Comparison of ENCODE assay signal across 3 cellular contexts in the genomic region with DNA sequence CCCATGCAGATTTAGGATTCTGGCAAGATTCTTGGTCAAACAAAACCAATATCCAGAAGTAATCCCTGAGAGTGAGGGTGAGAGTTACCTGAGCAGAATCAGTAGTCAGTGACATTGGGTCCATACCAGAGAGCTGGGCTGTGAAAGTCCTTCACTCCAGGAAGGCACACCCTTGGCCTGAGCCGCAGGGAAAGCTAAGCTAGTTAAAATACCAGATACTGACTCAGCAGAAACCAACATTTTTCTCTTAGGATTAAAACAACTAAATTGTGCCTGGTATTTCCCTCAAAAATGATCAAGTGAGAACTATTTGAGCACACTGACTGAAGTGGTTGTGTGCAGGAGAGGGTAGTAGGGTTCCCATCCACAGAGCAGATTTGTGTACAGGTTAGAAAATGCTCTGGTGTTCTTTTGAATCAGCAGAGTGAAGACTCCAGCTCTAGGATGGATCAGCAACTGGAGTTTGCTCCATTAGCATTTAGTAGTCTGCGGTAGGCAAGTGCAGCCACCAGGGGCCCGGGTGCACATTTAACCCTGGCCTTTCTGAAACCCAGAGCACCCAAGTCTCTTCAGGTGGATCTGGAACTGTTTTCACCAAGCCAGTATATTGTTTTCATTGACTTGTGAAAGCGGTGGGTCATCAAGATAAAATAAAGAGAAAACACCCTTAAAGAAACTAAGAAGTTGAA.
A peak's percentile ranks its signal among the peaks of the same experiment; 100 is the strongest.
TF ChIP-seq lines count a peak whose summit lies in the region.

No MANE protein-coding gene starts in this region.

TF ChIP-seq in A549, 52 proteins besides CTCF, POLR2A, EP300 and RAD21:
- TF ChIP-seq TP53 (CRISPR knock-in tag; IDR thresholded peaks at IDR 0.05) (no peak), MAFK (IDR thresholded peaks at IDR 0.05; ENCODE audit: partially characterized antibody) (peak; percentile 94)

TF ChIP-seq in GM12878, 131 proteins besides CTCF, POLR2A, EP300 and RAD21:
- TF ChIP-seq, protein P1, sequence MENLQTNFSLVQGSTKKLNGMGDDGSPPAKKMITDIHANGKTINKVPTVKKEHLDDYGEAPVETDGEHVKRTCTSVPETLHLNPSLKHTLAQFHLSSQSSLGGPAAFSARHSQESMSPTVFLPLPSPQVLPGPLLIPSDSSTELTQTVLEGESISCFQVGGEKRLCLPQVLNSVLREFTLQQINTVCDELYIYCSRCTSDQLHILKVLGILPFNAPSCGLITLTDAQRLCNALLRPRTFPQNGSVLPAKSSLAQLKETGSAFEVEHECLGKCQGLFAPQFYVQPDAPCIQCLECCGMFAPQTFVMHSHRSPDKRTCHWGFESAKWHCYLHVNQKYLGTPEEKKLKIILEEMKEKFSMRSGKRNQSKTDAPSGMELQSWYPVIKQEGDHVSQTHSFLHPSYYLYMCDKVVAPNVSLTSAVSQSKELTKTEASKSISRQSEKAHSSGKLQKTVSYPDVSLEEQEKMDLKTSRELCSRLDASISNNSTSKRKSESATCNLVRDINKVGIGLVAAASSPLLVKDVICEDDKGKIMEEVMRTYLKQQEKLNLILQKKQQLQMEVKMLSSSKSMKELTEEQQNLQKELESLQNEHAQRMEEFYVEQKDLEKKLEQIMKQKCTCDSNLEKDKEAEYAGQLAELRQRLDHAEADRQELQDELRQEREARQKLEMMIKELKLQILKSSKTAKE (IDR thresholded peaks at IDR 0.05; ENCODE audit: low read depth, poor library complexity, severe bottlenecking): no peak
- TF ChIP-seq RUNX3 (IDR thresholded peaks at IDR 0.05; ENCODE audit: low read length): no peak
- no peak for TF ChIP-seq PAX8 (IDR thresholded peaks at IDR 0.05)
- no peak for TF ChIP-seq FOXM1 (IDR thresholded peaks at IDR 0.05; ENCODE audit: low read depth, low read length)

TF ChIP-seq in HepG2, 621 proteins besides CTCF, POLR2A, EP300 and RAD21:
- TF ChIP-seq ZIK1 (CRISPR knock-in tag; IDR thresholded peaks at IDR 0.05; ENCODE audit: borderline replicate concordance, low read depth): no peak
- TF ChIP-seq ZNF333 (CRISPR knock-in tag; IDR thresholded peaks at IDR 0.05; ENCODE audit: borderline replicate concordance): no peak
- TF ChIP-seq AGO2 (optimal IDR thresholded peaks at IDR 0.05; ENCODE audit: low read depth, low read length): no peak
- no peak for TF ChIP-seq SPEN (CRISPR knock-in tag; IDR thresholded peaks at IDR 0.05; ENCODE audit: low read depth)
- TF ChIP-seq ZNF652 (CRISPR knock-in tag; IDR thresholded peaks at IDR 0.05; ENCODE audit: borderline replicate concordance, low read depth): peak; percentile 58
- TF ChIP-seq, protein P2, sequence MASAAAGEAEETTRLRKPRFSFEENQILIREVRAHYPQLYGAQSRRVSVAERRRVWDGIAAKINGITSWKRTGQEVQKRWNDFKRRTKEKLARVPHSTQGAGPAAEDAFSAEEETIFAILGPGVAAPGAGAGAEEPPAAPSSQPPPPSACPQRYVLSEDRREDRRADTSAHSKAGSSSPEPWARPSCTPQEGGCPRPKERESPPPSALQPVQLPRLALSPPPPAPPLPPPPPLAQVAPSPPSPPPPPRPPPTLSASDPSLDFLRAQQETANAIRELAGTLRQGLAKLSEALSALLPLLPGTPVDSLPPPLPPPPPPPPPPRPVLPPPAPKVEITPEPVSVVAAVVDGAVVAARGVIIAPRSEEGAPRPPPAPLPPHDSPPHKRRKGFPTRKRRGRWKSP (CRISPR knock-in tag; IDR thresholded peaks at IDR 0.05): no peak
- TF ChIP-seq, protein P3, sequence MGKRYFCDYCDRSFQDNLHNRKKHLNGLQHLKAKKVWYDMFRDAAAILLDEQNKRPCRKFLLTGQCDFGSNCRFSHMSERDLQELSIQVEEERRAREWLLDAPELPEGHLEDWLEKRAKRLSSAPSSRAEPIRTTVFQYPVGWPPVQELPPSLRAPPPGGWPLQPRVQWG (CRISPR knock-in tag; IDR thresholded peaks at IDR 0.05; ENCODE audit: borderline replicate concordance, low read depth): no peak
- TF ChIP-seq ZNF839 (CRISPR knock-in tag; IDR thresholded peaks at IDR 0.05; ENCODE audit: borderline replicate concordance): no peak
- TF ChIP-seq MAFF (IDR thresholded peaks at IDR 0.05; ENCODE audit: low read depth, low read length): peak; percentile 87
- TF ChIP-seq MAFK (conservative IDR thresholded peaks at IDR 0.05 in 1 of 2, IDR thresholded peaks at IDR 0.05 in 1 of 2; ENCODE audit: low read length in 2 of 2): peak; percentile 86 to 93
- no peak for TF ChIP-seq ZBTB3 (CRISPR knock-in tag; IDR thresholded peaks at IDR 0.05; ENCODE audit: borderline replicate concordance, low read depth)
- TF ChIP-seq MEF2D (CRISPR knock-in tag; IDR thresholded peaks at IDR 0.05): no peak
- no peak for TF ChIP-seq ZNF501 (CRISPR knock-in tag; IDR thresholded peaks at IDR 0.05)
- TF ChIP-seq, protein P4, sequence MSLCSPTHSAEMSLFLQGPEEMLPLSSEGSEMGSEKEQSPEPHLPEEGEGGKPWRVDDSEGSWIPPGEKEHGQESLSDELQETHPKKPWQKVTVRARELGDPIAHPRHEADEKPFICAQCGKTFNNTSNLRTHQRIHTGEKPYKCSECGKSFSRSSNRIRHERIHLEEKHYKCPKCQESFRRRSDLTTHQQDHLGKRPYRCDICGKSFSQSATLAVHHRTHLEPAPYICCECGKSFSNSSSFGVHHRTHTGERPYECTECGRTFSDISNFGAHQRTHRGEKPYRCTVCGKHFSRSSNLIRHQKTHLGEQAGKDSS (CRISPR knock-in tag; IDR thresholded peaks at IDR 0.05; ENCODE audit: borderline replicate concordance, low read depth): no peak
- TF ChIP-seq SP140L (CRISPR knock-in tag; IDR thresholded peaks at IDR 0.05; ENCODE audit: borderline replicate concordance): no peak
- TF ChIP-seq ZNF10 (CRISPR knock-in tag; IDR thresholded peaks at IDR 0.05; ENCODE audit: borderline replicate concordance, low read depth): no peak
- TF ChIP-seq CHD4 (IDR thresholded peaks at IDR 0.05; ENCODE audit: borderline replicate concordance, low read length): no peak
